Comparison of ENCODE assay signal across 1 cellular context in the genomic region with DNA sequence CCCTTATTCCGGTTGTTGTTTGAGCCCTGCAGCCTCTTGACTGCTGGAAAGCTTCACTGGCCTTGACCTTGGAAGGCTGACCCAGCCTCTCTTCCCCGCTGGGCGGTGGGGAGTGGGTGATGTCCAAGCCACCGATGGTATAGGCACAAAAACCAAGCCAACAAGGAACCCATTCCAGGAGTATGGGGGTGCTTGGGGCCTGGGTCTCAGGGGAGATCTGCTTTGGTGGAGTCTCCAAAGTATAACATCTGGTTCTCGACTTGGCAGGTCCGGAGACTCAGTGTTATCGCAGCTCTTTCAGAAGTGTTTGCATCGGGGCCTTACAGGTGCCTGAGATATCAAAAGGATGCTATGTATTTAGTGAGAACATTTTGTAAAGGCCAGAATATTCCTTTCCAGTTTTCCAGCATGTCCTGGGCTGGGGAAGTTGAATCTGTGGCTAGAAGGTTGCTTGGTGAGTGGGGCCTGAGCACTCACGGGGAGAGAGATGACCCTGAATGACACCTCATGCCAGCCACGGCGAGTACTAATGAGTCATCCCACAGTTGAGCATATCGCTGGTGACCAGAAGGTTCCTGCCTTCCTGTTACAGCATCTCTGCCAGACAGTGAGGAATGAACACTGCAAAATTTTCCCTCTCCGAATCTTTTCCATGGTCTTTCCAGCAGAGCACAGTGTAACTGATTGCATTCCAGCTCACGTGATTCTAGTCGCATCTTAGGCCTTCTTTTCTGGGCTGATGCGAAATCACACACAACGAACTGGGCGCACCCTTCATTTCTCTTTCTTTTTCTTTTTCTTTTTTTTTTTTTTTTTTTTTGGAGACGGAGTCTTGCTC.
TF ChIP-seq lines count a peak whose summit lies in the region.

No MANE protein-coding gene starts in this region.

TF ChIP-seq in SK-N-SH, 30 proteins besides CTCF, POLR2A, EP300 and RAD21 (continued from another document):
- TF ChIP-seq, protein P1, sequence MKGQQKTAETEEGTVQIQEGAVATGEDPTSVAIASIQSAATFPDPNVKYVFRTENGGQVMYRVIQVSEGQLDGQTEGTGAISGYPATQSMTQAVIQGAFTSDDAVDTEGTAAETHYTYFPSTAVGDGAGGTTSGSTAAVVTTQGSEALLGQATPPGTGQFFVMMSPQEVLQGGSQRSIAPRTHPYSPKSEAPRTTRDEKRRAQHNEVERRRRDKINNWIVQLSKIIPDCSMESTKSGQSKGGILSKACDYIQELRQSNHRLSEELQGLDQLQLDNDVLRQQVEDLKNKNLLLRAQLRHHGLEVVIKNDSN (IDR thresholded peaks at IDR 0.05; ENCODE audit: borderline replicate concordance, low read depth) = 0 out of 2 replicates have a peak, but pooled peaks have one; percentile 15
- TF ChIP-seq NRF1 (IDR thresholded peaks at IDR 0.05; ENCODE audit: low read depth, low read length) = no peak
- no peak for TF ChIP-seq EZH2phosphoT487 (IDR thresholded peaks at IDR 0.05; ENCODE audit: borderline replicate concordance, low read depth)
- TF ChIP-seq POLR2AphosphoS5 (IDR thresholded peaks at IDR 0.05; ENCODE audit: low read depth, low read length) = no peak
- TF ChIP-seq YY1 (IDR thresholded peaks at IDR 0.05; ENCODE audit: low read depth) = no peak
- peak; percentile 66 for TF ChIP-seq JUND (IDR thresholded peaks at IDR 0.05)
- TF ChIP-seq SIN3A (IDR thresholded peaks at IDR 0.05; ENCODE audit: borderline replicate concordance, low read depth, low read length) = no peak
- TF ChIP-seq, protein P2, sequence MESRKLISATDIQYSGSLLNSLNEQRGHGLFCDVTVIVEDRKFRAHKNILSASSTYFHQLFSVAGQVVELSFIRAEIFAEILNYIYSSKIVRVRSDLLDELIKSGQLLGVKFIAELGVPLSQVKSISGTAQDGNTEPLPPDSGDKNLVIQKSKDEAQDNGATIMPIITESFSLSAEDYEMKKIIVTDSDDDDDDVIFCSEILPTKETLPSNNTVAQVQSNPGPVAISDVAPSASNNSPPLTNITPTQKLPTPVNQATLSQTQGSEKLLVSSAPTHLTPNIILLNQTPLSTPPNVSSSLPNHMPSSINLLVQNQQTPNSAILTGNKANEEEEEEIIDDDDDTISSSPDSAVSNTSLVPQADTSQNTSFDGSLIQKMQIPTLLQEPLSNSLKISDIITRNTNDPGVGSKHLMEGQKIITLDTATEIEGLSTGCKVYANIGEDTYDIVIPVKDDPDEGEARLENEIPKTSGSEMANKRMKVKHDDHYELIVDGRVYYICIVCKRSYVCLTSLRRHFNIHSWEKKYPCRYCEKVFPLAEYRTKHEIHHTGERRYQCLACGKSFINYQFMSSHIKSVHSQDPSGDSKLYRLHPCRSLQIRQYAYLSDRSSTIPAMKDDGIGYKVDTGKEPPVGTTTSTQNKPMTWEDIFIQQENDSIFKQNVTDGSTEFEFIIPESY (IDR thresholded peaks at IDR 0.05; ENCODE audit: borderline replicate concordance, low read depth) = no peak
- TF ChIP-seq SMC3 (IDR thresholded peaks at IDR 0.05; ENCODE audit: low read depth, low read length) = no peak
- TF ChIP-seq GATA2 (CRISPR knock-in tag; IDR thresholded peaks at IDR 0.05) = no peak
- peak; percentile 70; the same call in 1 of the 2 replicates for TF ChIP-seq RXRA (IDR thresholded peaks at IDR 0.05; ENCODE audit: borderline replicate concordance, low read depth)
- peak; percentile 44; the same call in 1 of the 2 replicates for TF ChIP-seq TCF12 (IDR thresholded peaks at IDR 0.05)
- no peak for TF ChIP-seq MXI1 (IDR thresholded peaks at IDR 0.05; ENCODE audit: low read depth, low read length)
- no peak for TF ChIP-seq RCOR1 (IDR thresholded peaks at IDR 0.05; ENCODE audit: low read length)
- no peak for TF ChIP-seq FOXM1 (IDR thresholded peaks at IDR 0.05; ENCODE audit: low read depth)
- no peak for TF ChIP-seq TAF1 (IDR thresholded peaks at IDR 0.05; ENCODE audit: borderline replicate concordance, low read depth, low read length)
- TF ChIP-seq MEF2A (IDR thresholded peaks at IDR 0.05; ENCODE audit: borderline replicate concordance, low read depth) = no peak
- no peak for TF ChIP-seq GABPA (IDR thresholded peaks at IDR 0.05; ENCODE audit: low read depth)
- TF ChIP-seq, protein P3, sequence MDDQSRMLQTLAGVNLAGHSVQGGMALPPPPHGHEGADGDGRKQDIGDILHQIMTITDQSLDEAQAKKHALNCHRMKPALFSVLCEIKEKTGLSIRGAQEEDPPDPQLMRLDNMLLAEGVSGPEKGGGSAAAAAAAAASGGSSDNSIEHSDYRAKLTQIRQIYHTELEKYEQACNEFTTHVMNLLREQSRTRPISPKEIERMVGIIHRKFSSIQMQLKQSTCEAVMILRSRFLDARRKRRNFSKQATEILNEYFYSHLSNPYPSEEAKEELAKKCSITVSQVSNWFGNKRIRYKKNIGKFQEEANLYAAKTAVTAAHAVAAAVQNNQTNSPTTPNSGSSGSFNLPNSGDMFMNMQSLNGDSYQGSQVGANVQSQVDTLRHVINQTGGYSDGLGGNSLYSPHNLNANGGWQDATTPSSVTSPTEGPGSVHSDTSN (IDR thresholded peaks at IDR 0.05) = peak; percentile 33; the same call in 1 of the 2 replicates
- TF ChIP-seq, protein P4, sequence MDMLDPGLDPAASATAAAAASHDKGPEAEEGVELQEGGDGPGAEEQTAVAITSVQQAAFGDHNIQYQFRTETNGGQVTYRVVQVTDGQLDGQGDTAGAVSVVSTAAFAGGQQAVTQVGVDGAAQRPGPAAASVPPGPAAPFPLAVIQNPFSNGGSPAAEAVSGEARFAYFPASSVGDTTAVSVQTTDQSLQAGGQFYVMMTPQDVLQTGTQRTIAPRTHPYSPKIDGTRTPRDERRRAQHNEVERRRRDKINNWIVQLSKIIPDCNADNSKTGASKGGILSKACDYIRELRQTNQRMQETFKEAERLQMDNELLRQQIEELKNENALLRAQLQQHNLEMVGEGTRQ (IDR thresholded peaks at IDR 0.05; ENCODE audit: borderline replicate concordance, low read depth, low read length) = no peak
- TF ChIP-seq, protein P5, sequence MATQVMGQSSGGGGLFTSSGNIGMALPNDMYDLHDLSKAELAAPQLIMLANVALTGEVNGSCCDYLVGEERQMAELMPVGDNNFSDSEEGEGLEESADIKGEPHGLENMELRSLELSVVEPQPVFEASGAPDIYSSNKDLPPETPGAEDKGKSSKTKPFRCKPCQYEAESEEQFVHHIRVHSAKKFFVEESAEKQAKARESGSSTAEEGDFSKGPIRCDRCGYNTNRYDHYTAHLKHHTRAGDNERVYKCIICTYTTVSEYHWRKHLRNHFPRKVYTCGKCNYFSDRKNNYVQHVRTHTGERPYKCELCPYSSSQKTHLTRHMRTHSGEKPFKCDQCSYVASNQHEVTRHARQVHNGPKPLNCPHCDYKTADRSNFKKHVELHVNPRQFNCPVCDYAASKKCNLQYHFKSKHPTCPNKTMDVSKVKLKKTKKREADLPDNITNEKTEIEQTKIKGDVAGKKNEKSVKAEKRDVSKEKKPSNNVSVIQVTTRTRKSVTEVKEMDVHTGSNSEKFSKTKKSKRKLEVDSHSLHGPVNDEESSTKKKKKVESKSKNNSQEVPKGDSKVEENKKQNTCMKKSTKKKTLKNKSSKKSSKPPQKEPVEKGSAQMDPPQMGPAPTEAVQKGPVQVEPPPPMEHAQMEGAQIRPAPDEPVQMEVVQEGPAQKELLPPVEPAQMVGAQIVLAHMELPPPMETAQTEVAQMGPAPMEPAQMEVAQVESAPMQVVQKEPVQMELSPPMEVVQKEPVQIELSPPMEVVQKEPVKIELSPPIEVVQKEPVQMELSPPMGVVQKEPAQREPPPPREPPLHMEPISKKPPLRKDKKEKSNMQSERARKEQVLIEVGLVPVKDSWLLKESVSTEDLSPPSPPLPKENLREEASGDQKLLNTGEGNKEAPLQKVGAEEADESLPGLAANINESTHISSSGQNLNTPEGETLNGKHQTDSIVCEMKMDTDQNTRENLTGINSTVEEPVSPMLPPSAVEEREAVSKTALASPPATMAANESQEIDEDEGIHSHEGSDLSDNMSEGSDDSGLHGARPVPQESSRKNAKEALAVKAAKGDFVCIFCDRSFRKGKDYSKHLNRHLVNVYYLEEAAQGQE (IDR thresholded peaks at IDR 0.05; ENCODE audit: low read depth, low read length) = no peak
- no peak for TF ChIP-seq NFIC (IDR thresholded peaks at IDR 0.05; ENCODE audit: borderline replicate concordance)
- TF ChIP-seq CHD2 (IDR thresholded peaks at IDR 0.05; ENCODE audit: low read length, partially characterized antibody) = no peak
- TF ChIP-seq FOSL2 (IDR thresholded peaks at IDR 0.05; ENCODE audit: borderline replicate concordance, low read depth) = peak; percentile 77; the same call in 1 of the 2 replicates
- TF ChIP-seq ELF1 (IDR thresholded peaks at IDR 0.05) = no peak
- TF ChIP-seq RFX5 (IDR thresholded peaks at IDR 0.05; ENCODE audit: low read length) = no peak
- TF ChIP-seq, protein P6, sequence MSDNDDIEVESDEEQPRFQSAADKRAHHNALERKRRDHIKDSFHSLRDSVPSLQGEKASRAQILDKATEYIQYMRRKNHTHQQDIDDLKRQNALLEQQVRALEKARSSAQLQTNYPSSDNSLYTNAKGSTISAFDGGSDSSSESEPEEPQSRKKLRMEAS (IDR thresholded peaks at IDR 0.05; ENCODE audit: low read depth) = peak; percentile 62
